8 cellular contexts compared by ENCODE assay signal in genomic region chr5:143066556-143067281, GRCh38.
DNase-seq lines count a peak whose midpoint lies in the region; ATAC-seq and TF ChIP-seq lines count a peak whose summit lies in the region.

No MANE protein-coding gene starts in this region.

- H3K4me1 ChIP-seq in CD8-positive, alpha-beta T cell (ENCODE audit: insufficient read depth, low read length): no peaks in the 10 kb centered on the region

- peaks cover 2% of the 10 kb centered on the region for H3K9me3 Mint-ChIP-seq in CD8-positive, alpha-beta T cell
- peaks cover 12% of the 10 kb centered on the region for H3K9me3 Mint-ChIP-seq in activated naive CD8-positive, alpha-beta T cell treated with anti-CD3 and anti-CD28 coated beads, Interleukin-2, amount 50 U/mL, for 24 hours

- H3K27ac ChIP-seq in CD8-positive, alpha-beta T cell (ENCODE audit: low read depth, low read length): no peak overlapping the region

- no peak for TF ChIP-seq CTCF in CD8-positive, alpha-beta T cell (IDR thresholded peaks at IDR 0.05)

- H3K27me3 Mint-ChIP-seq in CD8-positive, alpha-beta T cell (ENCODE audit: low read depth): no peaks in the 10 kb centered on the region
- H3K27me3 Mint-ChIP-seq in activated naive CD8-positive, alpha-beta T cell treated with anti-CD3 and anti-CD28 coated beads, Interleukin-2, amount 50 U/mL, for 24 hours: no peaks in the 10 kb centered on the region

- intact Hi-C loops in CD8-positive, alpha-beta T cell (cut with DNase I, micrococcal nuclease): no loop called here

- no peak overlapping the region for H3K4me3 Mint-ChIP-seq in CD8-positive, alpha-beta T cell
- peak overlapping the region; percentile 22 for H3K4me3 Mint-ChIP-seq in activated naive CD8-positive, alpha-beta T cell treated with anti-CD3 and anti-CD28 coated beads, Interleukin-2, amount 50 U/mL, for 24 hours

- no peaks in the 10 kb centered on the region for H3K27me3 ChIP-seq in CD8-positive, alpha-beta T cell (ENCODE audit: insufficient read depth, low read length)

- DNase-seq in CD8-positive, alpha-beta T cell: no peak
- peak; percentile 50 for DNase-seq in activated naive CD8-positive, alpha-beta T cell treated with anti-CD3 and anti-CD28 coated beads, Interleukin-2, amount 50 U/mL, for 24 hours
- peak; percentile 31 to 40 for DNase-seq in stimulated activated CD4-positive, alpha-beta T cell treated with anti-CD3 and anti-CD28 coated beads, Interleukin-2, amount 100 ng/mL, for 24 hours
- DNase-seq in NCI-H1930 (lab: John Stamatoyannopoulos, UW): no peak
- no peak for DNase-seq in AML-193 (lab: John Stamatoyannopoulos, UW)
- DNase-seq in stimulated activated naive CD4-positive, alpha-beta T cell treated with Interleukin-2 at 50 U/mL for 16 hours (lab: John Stamatoyannopoulos, UW): no peak

- H3K9me3 ChIP-seq in CD8-positive, alpha-beta T cell (ENCODE audit: low read length): no peaks in the 10 kb centered on the region

- ATAC-seq in CD8-positive, alpha-beta T cell: no peak
- peak; percentile 67 for ATAC-seq in GM19351 (IDR thresholded peaks at IDR 0.05; ENCODE audit: unreplicated experiment)
- ATAC-seq in HG03469 (IDR thresholded peaks at IDR 0.05; ENCODE audit: unreplicated experiment): peak; percentile 58
- ATAC-seq in activated naive CD8-positive, alpha-beta T cell treated with anti-CD3 and anti-CD28 coated beads, Interleukin-2, amount 50 U/mL, for 24 hours: peak; percentile 77

- peak overlapping the region; percentile 4 for H3K27ac Mint-ChIP-seq in CD8-positive, alpha-beta T cell
- H3K27ac Mint-ChIP-seq in activated naive CD8-positive, alpha-beta T cell treated with anti-CD3 and anti-CD28 coated beads, Interleukin-2, amount 50 U/mL, for 24 hours: peak overlapping the region; percentile 92

- H3K4me3 ChIP-seq in CD8-positive, alpha-beta T cell (ENCODE audit: low read depth, low read length): no peak overlapping the region

- POLR2A ChIA-PET in CD8-positive, alpha-beta T cell (lab: Charles Lee): interaction anchor here (1.1 kb wide), 1 partner anchor 10 kb away, joined by 3 read pairs; no protein-coding TSS in a partner anchor

- CTCF ChIA-PET in CD8-positive, alpha-beta T cell (lab: Charles Lee): no interaction called here

- H3K36me3 Mint-ChIP-seq in CD8-positive, alpha-beta T cell: peaks cover 92% of the 10 kb centered on the region
- H3K36me3 Mint-ChIP-seq in activated naive CD8-positive, alpha-beta T cell treated with anti-CD3 and anti-CD28 coated beads, Interleukin-2, amount 50 U/mL, for 24 hours (ENCODE audit: low read depth): peaks cover 77% of the 10 kb centered on the region

- peaks cover 10% of the 10 kb centered on the region for H3K36me3 ChIP-seq in CD8-positive, alpha-beta T cell (ENCODE audit: insufficient read depth, low read length)

- peaks cover 4% of the 10 kb centered on the region for H3K4me1 Mint-ChIP-seq in CD8-positive, alpha-beta T cell (ENCODE audit: low read depth)
- H3K4me1 Mint-ChIP-seq in activated naive CD8-positive, alpha-beta T cell treated with anti-CD3 and anti-CD28 coated beads, Interleukin-2, amount 50 U/mL, for 24 hours: peaks cover 45% of the 10 kb centered on the region

Comparison
In these comparisons a context has a peak if more than half of its experiments do, and no peak if none do; other contexts are left out.
1. DNase-seq: peak in activated naive CD8-positive, alpha-beta T cell treated with anti-CD3 and anti-CD28 coated beads, Interleukin-2, amount 50 U/mL, for 24 hours (single experiment) and stimulated activated CD4-positive, alpha-beta T cell treated with anti-CD3 and anti-CD28 coated beads, Interleukin-2, amount 100 ng/mL, for 24 hours (2 of 2); none in CD8-positive, alpha-beta T cell (0 of 7), NCI-H1930 (0 of 2), AML-193 (0 of 2) and stimulated activated naive CD4-positive, alpha-beta T cell treated with Interleukin-2 at 50 U/mL for 16 hours (single experiment).